Comparison of ENCODE assay signal across 16 cellular contexts in genomic region chr7:142784096-142784495, GRCh38. TPM values are rescaled to one million over a fixed set of nuclear protein-coding genes. Genes with fewer than 3 reads are reported as not detected.
DNase-seq lines count a peak whose midpoint lies in the region; ATAC-seq and TF ChIP-seq lines count a peak whose summit lies in the region.
"Had no signal": no experiment of that assay in that cellular context is flagged by ENCODE, and none has a peak within 500 bp of the region (broad histone marks: within the 10 kb centered on the region; RNA-seq: fewer than 3 reads in every experiment).

No MANE protein-coding gene starts in this region.

- 0 out of 2 replicates have a peak, but pooled peaks have one; percentile 6 for TF ChIP-seq CTCF in GM12875 (IDR thresholded peaks at IDR 0.05; ENCODE audit: borderline replicate concordance, insufficient read depth, low read depth, low read length)
- no peak for TF ChIP-seq CTCF in activated B cell treated with CpG ODN at 0.5 μM for 24 hours (IDR thresholded peaks at IDR 0.05)
- TF ChIP-seq CTCF in hepatocyte (IDR thresholded peaks at IDR 0.05; ENCODE audit: poor library complexity): no peak

- DNase-seq in CD4-positive, alpha-beta memory T cell: no peak
- DNase-seq in activated B cell treated with CpG ODN at 0.5 μM for 24 hours (no peak), memory B cell (ENCODE audit: low spot score in 2 of 2) (no peak), NCI-H446 treated with DMSO at 0.1 percent for 48 hours (lab: John Stamatoyannopoulos, UW) (no peak), hepatocyte (ENCODE audit: low spot score) (no peak), iPS-NIHi7 (ENCODE audit: extremely low spot score) (no peak), GM19240 (ENCODE audit: insufficient read length, low spot score) (no peak)
- DNase-seq: COR-L47; HCEC 1CT; mesenchymal stem cell; right cardiac atrium; stimulated activated CD4-positive, alpha-beta T cell treated with anti-CD3 and anti-CD28 coated beads, Interleukin-2, amount 100 ng/mL, for 24 hours; upper lobe of right lung had no signal

- ATAC-seq in activated B cell treated with CpG ODN at 0.5 μM for 24 hours (ENCODE audit: low read depth): no peak
- no peak for ATAC-seq in memory B cell (ENCODE audit: low read depth)

- intact Hi-C loops in CD4-positive, alpha-beta memory T cell (cut with micrococcal nuclease): no loop called here
- intact Hi-C loops in activated B cell treated with CpG ODN at 0.5 μM for 24 hours (cut with micrococcal nuclease): no loop called here

- CTCF ChIA-PET in CD4-positive, alpha-beta memory T cell (lab: Charles Lee; ENCODE audit: partially characterized antibody): interaction anchor here (0.6 to 21.7 kb wide), 12 partner anchors 13 to 431 kb away, joined by 3 to 623 read pairs (median 27); partner anchors contain the start of gene EPHB6
- CTCF ChIA-PET in activated B cell treated with CpG ODN at 0.5 μM for 24 hours (lab: Charles Lee): interaction anchor here (1.2 to 21.3 kb wide), 7 partner anchors 12 to 180 kb away, joined by 3 to 571 read pairs (median 14); partner anchors contain the start of gene EPHB6

- no peaks in the 10 kb centered on the region for H3K9me2 ChIP-seq in hepatocyte (replicated peaks; ENCODE audit: insufficient read depth)

- no peaks in the 10 kb centered on the region for H3K27me3 ChIP-seq in CD4-positive, alpha-beta memory T cell (ENCODE audit: insufficient read depth, low read length)
- H3K27me3 ChIP-seq in hepatocyte: no peaks in the 10 kb centered on the region
- H3K27me3 ChIP-seq: neutrophil, upper lobe of right lung had no signal

- peak overlapping the region in 2 of 8 donors; percentile 22 to 48 for H3K4me3 Mint-ChIP-seq in CD4-positive, alpha-beta memory T cell
- H3K4me3 Mint-ChIP-seq in activated B cell treated with CpG ODN at 0.5 μM for 24 hours (no peak overlapping the region), memory B cell (no peak overlapping the region)

- no peaks in the 10 kb centered on the region for H3K9me3 ChIP-seq in CD4-positive, alpha-beta memory T cell (ENCODE audit: control insufficient read depth in 1 of 2, low read length in 2 of 2)
- no peaks in the 10 kb centered on the region for H3K9me3 ChIP-seq in hepatocyte (ENCODE audit: low read depth)
- H3K9me3 ChIP-seq: neutrophil, upper lobe of right lung had no signal

- peaks cover 0 to under 1% (median 0%) of the 10 kb centered on the region in 8 donors for H3K9me3 Mint-ChIP-seq in CD4-positive, alpha-beta memory T cell
- H3K9me3 Mint-ChIP-seq in activated B cell treated with CpG ODN at 0.5 μM for 24 hours (no peaks in the 10 kb centered on the region), memory B cell (no peaks in the 10 kb centered on the region)
- H3K9me3 Mint-ChIP-seq: IgD-negative memory B cell had no signal

- H3K79me2 ChIP-seq in hepatocyte: no peaks in the 10 kb centered on the region

- H3K36me3 Mint-ChIP-seq in CD4-positive, alpha-beta memory T cell: peaks cover 23 to 24% of the 10 kb centered on the region in 2 donors
- H3K36me3 Mint-ChIP-seq in activated B cell treated with CpG ODN at 0.5 μM for 24 hours (ENCODE audit: low read depth) (no peaks in the 10 kb centered on the region), memory B cell (no peaks in the 10 kb centered on the region)
- H3K36me3 Mint-ChIP-seq: IgD-negative memory B cell had no signal

- peak overlapping the region; percentile 99 for H3K27ac ChIP-seq in CD4-positive, alpha-beta memory T cell (ENCODE audit: low read depth, low read length)
- no peak overlapping the region for H3K27ac ChIP-seq in hepatocyte
- H3K27ac ChIP-seq: neutrophil, upper lobe of right lung had no signal

- no peak overlapping the region for H3K4me3 ChIP-seq in CD4-positive, alpha-beta memory T cell (ENCODE audit: low read length in 2 of 2)
- no peak overlapping the region for H3K4me3 ChIP-seq in GM12875 (ENCODE audit: low read depth, low read length)
- H3K4me3 ChIP-seq in hepatocyte: no peak overlapping the region
- H3K4me3 ChIP-seq: upper lobe of right lung had no signal

- H3K4me2 ChIP-seq in hepatocyte: no peak overlapping the region

- peak overlapping the region; percentile 92 to 100 (median 100) for H3K27ac Mint-ChIP-seq in CD4-positive, alpha-beta memory T cell
- H3K27ac Mint-ChIP-seq in activated B cell treated with CpG ODN at 0.5 μM for 24 hours: peak overlapping the region; percentile 91
- peak overlapping the region; percentile 72 for H3K27ac Mint-ChIP-seq in memory B cell

- peaks cover 17% of the 10 kb centered on the region for H3K4me1 ChIP-seq in CD4-positive, alpha-beta memory T cell (ENCODE audit: insufficient read depth, low read length)
- no peaks in the 10 kb centered on the region for H3K4me1 ChIP-seq in hepatocyte (ENCODE audit: insufficient read depth)
- H3K4me1 ChIP-seq: upper lobe of right lung had no signal

- peaks cover 6 to 17% (median 7%) of the 10 kb centered on the region in 4 donors for H3K4me1 Mint-ChIP-seq in CD4-positive, alpha-beta memory T cell
- peaks cover 42% of the 10 kb centered on the region for H3K4me1 Mint-ChIP-seq in activated B cell treated with CpG ODN at 0.5 μM for 24 hours
- peaks cover 24% of the 10 kb centered on the region for H3K4me1 Mint-ChIP-seq in memory B cell

- POLR2A ChIA-PET in CD4-positive, alpha-beta memory T cell (lab: Charles Lee; ENCODE audit: partially characterized antibody): interaction anchor here (0.9 to 30.6 kb wide), 6 partner anchors 24 to 152 kb away, joined by 6 to 6843 read pairs (median 32); partner anchors contain the start of gene EPHB6
- POLR2A ChIA-PET in activated B cell treated with CpG ODN at 0.5 μM for 24 hours (lab: Charles Lee): interaction anchor here (0.7 to 20.4 kb wide), 8 partner anchors 10 to 230 kb away, joined by 5 to 1916 read pairs (median 22); partner anchors contain the start of gene EPHB6

- no peaks in the 10 kb centered on the region for H4K20me1 ChIP-seq in hepatocyte (ENCODE audit: insufficient read depth, poor library complexity, severe bottlenecking)

- H3K27me3 Mint-ChIP-seq in CD4-positive, alpha-beta memory T cell: no peaks in the 10 kb centered on the region
- no peaks in the 10 kb centered on the region for H3K27me3 Mint-ChIP-seq in activated B cell treated with CpG ODN at 0.5 μM for 24 hours
- no peaks in the 10 kb centered on the region for H3K27me3 Mint-ChIP-seq in memory B cell
- H3K27me3 Mint-ChIP-seq: IgD-negative memory B cell had no signal

- WGBS in hepatocyte (ENCODE audit: low lambda C conversion rate, missing lambda C conversion rate): 82% methylated on average over 7 of the region's 7 CpGs

- H3K36me3 ChIP-seq in CD4-positive, alpha-beta memory T cell (ENCODE audit: insufficient read depth, low read length): peaks cover 5% of the 10 kb centered on the region
- no peaks in the 10 kb centered on the region for H3K36me3 ChIP-seq in hepatocyte (replicated peaks; ENCODE audit: insufficient read depth, low read depth)
- H3K36me3 ChIP-seq: neutrophil, upper lobe of right lung had no signal

- H2AFZ ChIP-seq in hepatocyte: no peak overlapping the region

RNA-seq across cellular contexts. Expression of gene PRSS2, which starts 13.3 kb away (rescaled TPM):
- total RNA-seq in CD4-positive, alpha-beta memory T cell: not detected
- polyA plus RNA-seq in CD4-positive, alpha-beta memory T cell: not detected
- total RNA-seq in activated B cell treated with CpG ODN at 0.5 μM for 24 hours (not detected in 2 replicates), hepatocyte (94.7 and 144 TPM in 2 replicates)
- polyA plus RNA-seq in hepatocyte: 241 and 273 TPM in 2 replicates
- total RNA-seq: upper lobe of right lung had no signal
- polyA plus RNA-seq: IgD-negative memory B cell had no signal

RNA-seq across cellular contexts. Expression of gene PRSS1, which starts 34.8 kb away (rescaled TPM):
- under 1 TPM in 1 of 2 experiments, not detected in 1; 0.44 TPM for total RNA-seq in CD4-positive, alpha-beta memory T cell
- polyA plus RNA-seq in CD4-positive, alpha-beta memory T cell: not detected
- not detected in 2 replicates for total RNA-seq in activated B cell treated with CpG ODN at 0.5 μM for 24 hours
- 69.8 and 71.2 TPM in 2 replicates for total RNA-seq in hepatocyte
- 67.6 and 78.5 TPM in 2 replicates for polyA plus RNA-seq in hepatocyte
- total RNA-seq: upper lobe of right lung had no signal
- polyA plus RNA-seq: IgD-negative memory B cell had no signal

Comparison
In these comparisons a context has a peak if more than half of its experiments do, and no peak if none do; other contexts are left out.
1. RNA of gene PRSS2, which starts 13.3 kb away (total RNA-seq): 94.7 to 144 TPM in hepatocyte; not detected in CD4-positive, alpha-beta memory T cell and not detected in activated B cell treated with CpG ODN at 0.5 μM for 24 hours; every median in the first group is over 10 times any median in the second.
2. RNA of gene PRSS1, which starts 34.8 kb away (total RNA-seq): 69.8 to 71.2 TPM in hepatocyte; 0.44 TPM in CD4-positive, alpha-beta memory T cell and not detected in activated B cell treated with CpG ODN at 0.5 μM for 24 hours; every median in the first group is over 10 times any median in the second.
3. Peak in every context shown above with its lines, with median percentiles within 50 percentile points of each other: H3K27ac Mint-ChIP-seq.